In the genomic region with DNA sequence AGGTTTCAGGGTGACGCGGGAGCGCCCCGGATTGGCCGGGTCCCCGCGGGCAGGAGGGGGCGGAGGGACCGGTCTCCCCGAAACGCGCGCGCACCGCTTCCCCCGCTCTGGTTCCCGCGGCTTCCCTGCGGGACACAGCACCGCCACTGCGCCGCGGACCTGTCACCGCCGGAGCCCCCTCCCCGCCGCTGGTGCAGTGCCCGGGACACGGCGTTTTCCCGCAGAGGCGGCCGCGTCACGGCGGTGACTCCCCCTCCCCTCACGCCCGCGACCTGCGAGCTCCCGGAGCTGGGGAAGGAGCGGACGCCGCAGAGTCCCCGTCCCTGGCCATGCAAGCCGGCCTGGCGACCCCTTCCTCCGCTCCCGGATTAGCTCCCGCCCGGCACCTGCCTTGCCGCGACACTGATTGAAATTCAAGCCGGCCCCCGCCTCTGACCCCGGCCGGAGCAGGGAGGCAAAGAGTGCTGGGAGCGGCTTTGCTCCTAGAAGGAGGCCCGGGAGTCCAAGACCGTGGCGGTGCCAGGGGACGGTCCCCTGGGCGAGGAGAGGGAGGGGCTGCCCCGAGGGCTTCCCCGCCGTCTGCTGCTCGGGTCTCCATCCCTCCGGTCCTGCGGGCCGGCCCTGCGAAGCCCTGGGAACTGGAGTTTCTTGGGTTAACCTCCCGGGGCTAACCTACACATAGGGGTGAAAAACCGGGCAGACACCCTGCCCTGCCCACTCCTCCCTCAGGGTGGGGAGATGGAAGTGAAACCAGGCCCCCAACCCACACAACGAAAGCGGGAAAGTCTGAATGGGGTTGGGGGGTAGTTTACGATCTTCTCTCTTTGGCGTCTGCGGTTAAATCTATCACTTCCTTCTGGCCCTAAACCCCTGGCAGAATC, we compare ENCODE assay signal across 9 cellular contexts. TPM values are rescaled to one million over a fixed set of nuclear protein-coding genes. Genes with fewer than 3 reads are reported as not detected.
DNase-seq lines count a peak whose midpoint lies in the region; ATAC-seq and TF ChIP-seq lines count a peak whose summit lies in the region.
"Had no signal": no experiment of that assay in that cellular context is flagged by ENCODE, and none has a peak within 500 bp of the region (broad histone marks: within the 10 kb centered on the region; RNA-seq: fewer than 3 reads in every experiment).

No MANE protein-coding gene starts in this region.

- H3K4me3 ChIP-seq in brain microvascular endothelial cell (ENCODE audit: low read depth, low read length) (peak overlapping the region; percentile 40), lower lobe of right lung (peak overlapping the region; percentile 66), thyroid gland (replicated peaks in 1 of 3) (peak overlapping the region in 1 of 3 donors; percentile 49)
- H3K4me3 ChIP-seq: mucosa of descending colon had no signal

- DNase-seq in NOMO-1 treated with dmso at 0.1 percent for 144 hours (lab: John Stamatoyannopoulos, UW; ENCODE audit: unreplicated experiment), result peak; percentile 24
- DNase-seq in brain microvascular endothelial cell, result no peak
- DNase-seq in lower lobe of right lung, result peak; percentile 46
- peak; percentile 3 to 5 for DNase-seq in thyroid gland
- DNase-seq in NCI-H2029 treated with DMSO at 0.1 percent for 48 hours (lab: John Stamatoyannopoulos, UW), result no peak
- no peak for DNase-seq in HK-2 (ENCODE audit: unreplicated experiment)

- H3K27me3 ChIP-seq in brain microvascular endothelial cell (replicated peaks), result peaks cover 43% of the 10 kb centered on the region
- H3K27me3 ChIP-seq in lower lobe of right lung (ENCODE audit: low read depth), result peaks cover 68% of the 10 kb centered on the region
- H3K27me3 ChIP-seq in thyroid gland, result no peaks in the 10 kb centered on the region

- in situ Hi-C loops in brain microvascular endothelial cell (cut with HindIII; ENCODE audit: low pct_ligation_motif_present, low sequenced_read_pairs), result no loop called here

- ATAC-seq in lower lobe of right lung (peak; percentile 38 to 43), HG02610 (IDR thresholded peaks at IDR 0.05; ENCODE audit: unreplicated experiment) (no peak)

- peak overlapping the region; percentile 61; the same call in 1 of the 2 replicates for H3K9ac ChIP-seq in ES-I3 (ENCODE audit: low read depth, low read length)

- no peak for TF ChIP-seq CTCF in brain microvascular endothelial cell (IDR thresholded peaks at IDR 0.05; ENCODE audit: low read depth, low read length, missing control alignments)
- TF ChIP-seq CTCF in lower lobe of right lung (IDR thresholded peaks at IDR 0.05), result no peak
- TF ChIP-seq CTCF in thyroid gland (IDR thresholded peaks at IDR 0.05), result no peak

- H3K36me3 ChIP-seq in ES-I3 (ENCODE audit: insufficient read depth, low read length), result no peaks in the 10 kb centered on the region
- no peaks in the 10 kb centered on the region for H3K36me3 ChIP-seq in brain microvascular endothelial cell (replicated peaks)
- no peaks in the 10 kb centered on the region for H3K36me3 ChIP-seq in lower lobe of right lung
- no peaks in the 10 kb centered on the region for H3K36me3 ChIP-seq in thyroid gland

- H3K4me1 ChIP-seq in ES-I3 (ENCODE audit: insufficient read depth, low read length), result peaks cover 15% of the 10 kb centered on the region
- H3K4me1 ChIP-seq in lower lobe of right lung, result peaks cover 24% of the 10 kb centered on the region
- peaks cover 11 to 19% of the 10 kb centered on the region in 2 donors for H3K4me1 ChIP-seq in thyroid gland

- H3K27ac ChIP-seq in brain microvascular endothelial cell (no peak overlapping the region), lower lobe of right lung (no peak overlapping the region), thyroid gland (no peak overlapping the region)

- TF ChIP-seq POLR2A in thyroid gland (IDR thresholded peaks at IDR 0.05), result no peak

- WGBS in thyroid gland, 2 donors, result 1 to 4% methylated on average over 17 to 22 of the region's 78 CpGs

- H3K9me3 ChIP-seq in ES-I3 (ENCODE audit: control insufficient read depth, insufficient read depth, low read length) (no peaks in the 10 kb centered on the region), lower lobe of right lung (no peaks in the 10 kb centered on the region), thyroid gland (no peaks in the 10 kb centered on the region)
- H3K9me3 ChIP-seq: mucosa of descending colon had no signal

- intact Hi-C loops in lower lobe of right lung (cut with DNase I), result no loop called here
- intact Hi-C loops in thyroid gland (cut with DNase I), result no loop called here

RNA-seq across cellular contexts. Expression of a gene that starts 1.0 kb away (rescaled TPM):
- total RNA-seq in lower lobe of right lung (0.18 TPM), thyroid gland (under 1 TPM in 2 of 4 donors, not detected in 2; 0.15 to 0.22 TPM)

Comparison
In these comparisons a context has a peak if more than half of its experiments do, and no peak if none do; other contexts are left out.
1. DNase-seq: peak in NOMO-1 treated with dmso at 0.1 percent for 144 hours (single experiment), lower lobe of right lung (single experiment) and thyroid gland (2 of 2); none in brain microvascular endothelial cell (single experiment), NCI-H2029 treated with DMSO at 0.1 percent for 48 hours (single experiment) and HK-2 (single experiment).